Comparison of ENCODE assay signal across 8 cellular contexts in the genomic region with DNA sequence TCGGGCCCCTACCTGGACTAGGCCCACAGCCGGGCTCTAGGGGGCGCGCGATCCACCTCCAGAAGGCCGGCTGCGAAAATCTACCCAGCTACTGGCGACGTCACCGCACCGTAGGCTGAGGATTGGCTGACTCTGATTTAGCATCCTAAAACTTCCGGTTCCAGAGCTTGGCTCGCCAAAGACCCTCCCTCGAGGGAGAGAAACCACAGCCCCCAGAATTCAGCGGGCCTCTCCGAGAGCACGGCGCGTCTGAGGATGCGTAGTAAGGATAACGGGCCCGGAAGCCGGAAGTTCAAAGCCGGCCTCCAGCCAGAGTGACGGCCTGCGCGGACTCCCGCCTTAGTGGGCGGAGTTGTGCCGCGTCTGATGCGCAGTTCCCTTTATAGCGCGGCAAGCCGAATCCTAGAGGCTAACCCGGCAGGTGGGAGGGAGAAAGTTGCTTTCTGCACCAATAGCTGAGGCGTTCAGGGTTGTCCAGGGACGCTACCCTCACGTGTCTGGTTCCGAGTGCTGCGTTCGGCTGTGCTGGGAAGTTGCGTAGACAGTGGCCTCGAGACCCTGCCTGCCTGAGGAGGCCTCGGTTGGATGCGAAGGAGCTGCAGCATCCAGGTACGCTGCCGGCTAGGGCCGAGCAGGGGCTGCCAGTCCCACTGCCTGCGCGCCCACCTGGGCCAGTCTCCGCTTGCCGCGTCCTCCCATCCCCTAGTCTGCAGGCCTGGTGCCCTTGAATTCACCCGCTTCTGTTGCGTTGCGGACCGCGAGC. TPM values are rescaled to one million over a fixed set of nuclear protein-coding genes. Genes with fewer than 3 reads are reported as not detected.
DNase-seq lines count a peak whose midpoint lies in the region; ATAC-seq and TF ChIP-seq lines count a peak whose summit lies in the region.

A gene (plus strand): TSS at position 544 of the 763 bp plus-strand sequence. CDS start 7,808 bp downstream, outside the sequence.

- H3K27me3 ChIP-seq in PC-3 (ENCODE audit: low read length): no peaks in the 10 kb centered on the region
- no peaks in the 10 kb centered on the region for H3K27me3 ChIP-seq in mucosa of rectum (ENCODE audit: control insufficient read depth in 2 of 2, insufficient read depth in 2 of 2, low read length in 2 of 2)

- no peaks in the 10 kb centered on the region for H3K9me2 ChIP-seq in PC-3 (replicated peaks; ENCODE audit: low read length)

- H3K9me3 ChIP-seq in PC-3 (ENCODE audit: low read length) (no peaks in the 10 kb centered on the region), mucosa of rectum (ENCODE audit: control insufficient read depth in 2 of 2, low read length in 2 of 2) (no peaks in the 10 kb centered on the region)

- intact Hi-C loops in PC-3 (cut with micrococcal nuclease): loop anchor here (1.0 to 5.0 kb wide), 2 partner anchors 24 to 35 kb away; no protein-coding TSS in a partner anchor

- CTCF ChIA-PET in PC-3 (lab: Charles Lee): interaction anchor here (0.5 to 1.8 kb wide), 12 partner anchors 10 to 346 kb away, joined by 3 to 22 read pairs (median 4); a partner anchor contains a TSS

- peak; percentile 9; the same call in 1 of the 2 replicates for TF ChIP-seq EP300 in Ishikawa (IDR thresholded peaks at IDR 0.05; ENCODE audit: borderline replicate concordance)

- H3K36me3 ChIP-seq in PC-3 (ENCODE audit: low read depth, low read length) (no peaks in the 10 kb centered on the region; the same call in 1 of the 2 replicates), mucosa of rectum (ENCODE audit: control insufficient read depth in 2 of 2, insufficient read depth in 2 of 2, low read length in 2 of 2) (peaks cover under 1 to 12% of the 10 kb centered on the region in 2 donors)

- H3K4me2 ChIP-seq in PC-3 (ENCODE audit: low read length): peak within 1 kb of the TSS; percentile 94

- POLR2A ChIA-PET in PC-3 (lab: Charles Lee; ENCODE audit: unreplicated experiment): interaction anchor here (0.5 to 1.4 kb wide), 6 partner anchors 27 to 426 kb away, joined by 3 to 29 read pairs (median 3); a partner anchor contains a TSS

- H3K4me1 ChIP-seq in PC-3 (ENCODE audit: insufficient read depth, low read length): peaks cover 14% of the 10 kb centered on the region; the same call in 1 of the 2 replicates
- H3K4me1 ChIP-seq in mucosa of rectum (ENCODE audit: control insufficient read depth in 2 of 2, insufficient read depth in 2 of 2, low read length in 2 of 2): peaks cover 28 to 30% of the 10 kb centered on the region in 2 donors

- H3K9ac ChIP-seq in PC-3 (ENCODE audit: low read length) (peak within 1 kb of the TSS; percentile 86), mucosa of rectum (ENCODE audit: low read depth in 1 of 2, low read length in 2 of 2) (peak within 1 kb of the TSS; percentile 90 to 98)

- H2AFZ ChIP-seq in PC-3 (ENCODE audit: low read length): peak within 1 kb of the TSS; percentile 80

- H3K27ac ChIP-seq in PC-3 (ENCODE audit: low read length): peak within 1 kb of the TSS; percentile 70
- peak within 1 kb of the TSS; percentile 96 to 97 for H3K27ac ChIP-seq in mucosa of rectum (ENCODE audit: low read depth in 2 of 2, low read length in 2 of 2)

- peak within 1 kb of the TSS; percentile 95 for H3K4me3 ChIP-seq in PC-3 (ENCODE audit: low read length)
- H3K4me3 ChIP-seq in epithelial cell of proximal tubule (ENCODE audit: low read depth, low read length): peak within 1 kb of the TSS; percentile 99
- peak within 1 kb of the TSS; percentile 97 to 100 for H3K4me3 ChIP-seq in mucosa of rectum (ENCODE audit: low read length in 2 of 2)

- ATAC-seq in GM21529 (IDR thresholded peaks at IDR 0.05; ENCODE audit: unreplicated experiment) (peak; percentile 77), PC-3 (peak; percentile 92)

- no peaks in the 10 kb centered on the region for H3F3A ChIP-seq in PC-3 (ENCODE audit: low read length, unreplicated experiment)

- peaks cover 43% of the 10 kb centered on the region for H3K79me2 ChIP-seq in PC-3 (ENCODE audit: low read length)

- TF ChIP-seq CTCF in PC-3 (conservative IDR thresholded peaks at IDR 0.05; ENCODE audit: low read depth, low read length): peak; percentile 92
- TF ChIP-seq CTCF in epithelial cell of proximal tubule (conservative IDR thresholded peaks at IDR 0.05; ENCODE audit: low read depth, low read length): peak; percentile 92

- no TSS peak for BruUV-seq in PC-3 (replicated peaks; lab: Mats Ljungman, UMichigan)

- peak; percentile 69 for TF ChIP-seq RAD21 in Ishikawa (IDR thresholded peaks at IDR 0.05; ENCODE audit: low read depth)

- DNase-seq in DMS153 (lab: John Stamatoyannopoulos, UW) (peak; percentile 100), PC-3 (peak; percentile 100), epithelial cell of proximal tubule (ENCODE audit: low read depth) (peak; percentile 95)
- peak; percentile 99 for DNase-seq in activated T-cell treated with anti-CD3 and anti-CD28 coated beads, Interleukin-2, amount 50 U/mL, for 1 hour
- DNase-seq in stimulated activated CD8-positive, alpha-beta memory T cell treated with anti-CD3 and anti-CD28 coated beads, Interleukin-7, amount 100 ng/mL, for 1 hour (ENCODE audit: low read depth in 2 of 2): peak; percentile 98 to 99

- 0 out of 2 replicates have a peak, but pooled peaks cover 5% of the 10 kb centered on the region for H4K20me1 ChIP-seq in PC-3 (ENCODE audit: low read length)

TF ChIP-seq in Ishikawa, 13 proteins besides CTCF, POLR2A, EP300 and RAD21:
- TF ChIP-seq YY1 (IDR thresholded peaks at IDR 0.05; ENCODE audit: low read depth) (no peak), NFIC (IDR thresholded peaks at IDR 0.05) (no peak), ZBTB7A (IDR thresholded peaks at IDR 0.05; ENCODE audit: low read depth) (peak; percentile 97), TAF1 (IDR thresholded peaks at IDR 0.05; ENCODE audit: low read depth) (peak; percentile 88), FOXM1 (IDR thresholded peaks at IDR 0.05; ENCODE audit: borderline replicate concordance, low read depth) (no peak), CREB1 (IDR thresholded peaks at IDR 0.05; ENCODE audit: low read depth) (peak; percentile 95), TEAD4 (IDR thresholded peaks at IDR 0.05) (no peak), CEBPB (IDR thresholded peaks at IDR 0.05) (no peak; the same call in 1 of the 2 replicates), TCF12 (IDR thresholded peaks at IDR 0.05; ENCODE audit: low read depth) (peak; percentile 57), EGR1 (IDR thresholded peaks at IDR 0.05) (no peak)
- TF ChIP-seq, protein P1, sequence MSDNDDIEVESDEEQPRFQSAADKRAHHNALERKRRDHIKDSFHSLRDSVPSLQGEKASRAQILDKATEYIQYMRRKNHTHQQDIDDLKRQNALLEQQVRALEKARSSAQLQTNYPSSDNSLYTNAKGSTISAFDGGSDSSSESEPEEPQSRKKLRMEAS (IDR thresholded peaks at IDR 0.05): peak; percentile 96
- TF ChIP-seq, protein P2, sequence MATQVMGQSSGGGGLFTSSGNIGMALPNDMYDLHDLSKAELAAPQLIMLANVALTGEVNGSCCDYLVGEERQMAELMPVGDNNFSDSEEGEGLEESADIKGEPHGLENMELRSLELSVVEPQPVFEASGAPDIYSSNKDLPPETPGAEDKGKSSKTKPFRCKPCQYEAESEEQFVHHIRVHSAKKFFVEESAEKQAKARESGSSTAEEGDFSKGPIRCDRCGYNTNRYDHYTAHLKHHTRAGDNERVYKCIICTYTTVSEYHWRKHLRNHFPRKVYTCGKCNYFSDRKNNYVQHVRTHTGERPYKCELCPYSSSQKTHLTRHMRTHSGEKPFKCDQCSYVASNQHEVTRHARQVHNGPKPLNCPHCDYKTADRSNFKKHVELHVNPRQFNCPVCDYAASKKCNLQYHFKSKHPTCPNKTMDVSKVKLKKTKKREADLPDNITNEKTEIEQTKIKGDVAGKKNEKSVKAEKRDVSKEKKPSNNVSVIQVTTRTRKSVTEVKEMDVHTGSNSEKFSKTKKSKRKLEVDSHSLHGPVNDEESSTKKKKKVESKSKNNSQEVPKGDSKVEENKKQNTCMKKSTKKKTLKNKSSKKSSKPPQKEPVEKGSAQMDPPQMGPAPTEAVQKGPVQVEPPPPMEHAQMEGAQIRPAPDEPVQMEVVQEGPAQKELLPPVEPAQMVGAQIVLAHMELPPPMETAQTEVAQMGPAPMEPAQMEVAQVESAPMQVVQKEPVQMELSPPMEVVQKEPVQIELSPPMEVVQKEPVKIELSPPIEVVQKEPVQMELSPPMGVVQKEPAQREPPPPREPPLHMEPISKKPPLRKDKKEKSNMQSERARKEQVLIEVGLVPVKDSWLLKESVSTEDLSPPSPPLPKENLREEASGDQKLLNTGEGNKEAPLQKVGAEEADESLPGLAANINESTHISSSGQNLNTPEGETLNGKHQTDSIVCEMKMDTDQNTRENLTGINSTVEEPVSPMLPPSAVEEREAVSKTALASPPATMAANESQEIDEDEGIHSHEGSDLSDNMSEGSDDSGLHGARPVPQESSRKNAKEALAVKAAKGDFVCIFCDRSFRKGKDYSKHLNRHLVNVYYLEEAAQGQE (IDR thresholded peaks at IDR 0.05; ENCODE audit: low read depth): no peak
- TF ChIP-seq, protein P3, sequence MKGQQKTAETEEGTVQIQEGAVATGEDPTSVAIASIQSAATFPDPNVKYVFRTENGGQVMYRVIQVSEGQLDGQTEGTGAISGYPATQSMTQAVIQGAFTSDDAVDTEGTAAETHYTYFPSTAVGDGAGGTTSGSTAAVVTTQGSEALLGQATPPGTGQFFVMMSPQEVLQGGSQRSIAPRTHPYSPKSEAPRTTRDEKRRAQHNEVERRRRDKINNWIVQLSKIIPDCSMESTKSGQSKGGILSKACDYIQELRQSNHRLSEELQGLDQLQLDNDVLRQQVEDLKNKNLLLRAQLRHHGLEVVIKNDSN (IDR thresholded peaks at IDR 0.05): peak; percentile 96

RNA-seq across cellular contexts. Expression of the gene that starts here (rescaled TPM):
- total RNA-seq in PC-3 (2014; rRNA removed): 75.7 and 84.7 TPM in 2 replicates
- total RNA-seq in epithelial cell of proximal tubule: 52.2 and 73.1 TPM in 2 replicates

Comparison
In these comparisons a context has a peak if more than half of its experiments do, and no peak if none do; other contexts are left out.
1. Peak in every context shown above with its lines: DNase-seq, ATAC-seq, H3K4me3 ChIP-seq and H3K27ac ChIP-seq.